Comparison of ENCODE assay signal across 1 cellular context in genomic region chr7:972670-973309, GRCh38.
TF ChIP-seq lines count a peak whose summit lies in the region.

No MANE protein-coding gene starts in this region.

TF ChIP-seq in GM12878, 131 proteins besides CTCF, POLR2A, EP300 and RAD21:
- no peak for TF ChIP-seq POLR2AphosphoS2 (IDR thresholded peaks at IDR 0.05; ENCODE audit: low read depth, low read length)
- TF ChIP-seq IRF3 (IDR thresholded peaks at IDR 0.05): no peak
- TF ChIP-seq SIN3A (IDR thresholded peaks at IDR 0.05; ENCODE audit: low read depth, low read length): no peak
